Comparison of ENCODE assay signal across 8 cellular contexts in the genomic region with DNA sequence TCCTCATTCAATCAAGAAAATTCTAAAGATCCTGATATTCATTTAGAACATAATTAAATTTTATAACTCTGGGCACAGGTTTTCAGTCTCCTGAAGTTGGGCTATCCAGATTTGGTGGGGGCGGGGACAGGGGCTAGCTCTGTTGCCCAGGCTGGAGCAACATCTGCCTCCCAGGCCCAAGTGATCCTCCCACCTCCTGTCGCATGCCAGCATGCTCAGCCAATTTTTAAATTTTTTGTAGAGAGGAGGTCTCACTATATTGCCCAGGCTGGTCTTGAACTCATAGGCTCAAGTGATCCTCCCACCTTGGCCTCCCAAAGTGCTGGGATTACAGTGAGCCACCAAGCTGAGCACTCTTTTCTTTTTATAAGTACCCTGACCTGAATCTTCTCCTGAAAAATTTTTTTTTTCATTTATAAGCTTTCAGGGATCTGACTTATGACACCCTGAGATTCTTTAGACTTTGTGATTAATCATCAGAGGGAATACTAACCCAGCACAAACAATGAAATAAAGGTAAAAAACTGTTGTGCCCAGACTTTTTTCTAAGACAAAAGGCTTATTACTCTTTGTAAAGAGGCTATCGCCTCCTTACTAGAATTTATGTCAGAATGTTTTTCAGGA.
DNase-seq lines count a peak whose midpoint lies in the region; ATAC-seq and TF ChIP-seq lines count a peak whose summit lies in the region.

No MANE protein-coding gene starts in this region.

- TF ChIP-seq CTCF in gastroesophageal sphincter (IDR thresholded peaks at IDR 0.05): no peak

- H3K4me3 ChIP-seq in HUES48 (ENCODE audit: low read depth, low read length) (no peak overlapping the region), gastroesophageal sphincter (no peak overlapping the region)

- H3K4me3 Mint-ChIP-seq in stimulated activated naive B cell treated with anti-CD40 and anti-IgM and Interleukin-4, amounts not matched to agents 10 μg/mL and 1 μg/mL and 100 μg/mL, for 72 hours: peak overlapping the region; percentile 50 to 60

- no peaks in the 10 kb centered on the region for H3K27me3 Mint-ChIP-seq in stimulated activated naive B cell treated with anti-CD40 and anti-IgM and Interleukin-4, amounts not matched to agents 10 μg/mL and 1 μg/mL and 100 μg/mL, for 72 hours

- peak overlapping the region; percentile 67 for H3K27ac ChIP-seq in HUES48 (ENCODE audit: low read depth, low read length)
- peak overlapping the region; percentile 57 to 84 (median 80) for H3K27ac ChIP-seq in gastroesophageal sphincter

- WGBS in gastroesophageal sphincter (ENCODE audit: low coverage in 1 of 2), 2 donors: 69 to 100% methylated on average over 1 to 3 of the region's 3 CpGs

- H3K36me3 Mint-ChIP-seq in stimulated activated naive B cell treated with anti-CD40 and anti-IgM and Interleukin-4, amounts not matched to agents 10 μg/mL and 1 μg/mL and 100 μg/mL, for 72 hours: peaks cover 2 to 33% of the 10 kb centered on the region in 2 donors

- peaks cover 38 to 81% of the 10 kb centered on the region in 2 donors for H3K4me1 Mint-ChIP-seq in stimulated activated naive B cell treated with anti-CD40 and anti-IgM and Interleukin-4, amounts not matched to agents 10 μg/mL and 1 μg/mL and 100 μg/mL, for 72 hours

- peak; percentile 73 for DNase-seq in activated CD4-positive, alpha-beta T cell treated with anti-CD3 and anti-CD28 coated beads for 48 hours
- no peak for DNase-seq in stimulated activated naive B cell treated with anti-CD40 and anti-IgM and Interleukin-4, amounts not matched to agents 10 μg/mL and 1 μg/mL and 100 μg/mL, for 72 hours
- DNase-seq in NCI-H187 treated with DMSO at 0.1 percent for 48 hours (lab: John Stamatoyannopoulos, UW) (no peak), activated gamma-delta T cell (lab: John Stamatoyannopoulos, UW) (no peak), NCI-H1092 (lab: John Stamatoyannopoulos, UW) (no peak)

- no peaks in the 10 kb centered on the region for H3K9me3 ChIP-seq in HUES48 (ENCODE audit: control insufficient read depth, insufficient read depth, low read length)
- no peaks in the 10 kb centered on the region for H3K9me3 ChIP-seq in gastroesophageal sphincter

- H3K27me3 ChIP-seq in HUES48 (ENCODE audit: control insufficient read depth, insufficient read depth, low read length) (no peaks in the 10 kb centered on the region), gastroesophageal sphincter (no peaks in the 10 kb centered on the region)

- no peak for ATAC-seq in gastroesophageal sphincter
- ATAC-seq in stimulated activated naive B cell treated with anti-CD40 and anti-IgM and Interleukin-4, amounts not matched to agents 10 μg/mL and 1 μg/mL and 100 μg/mL, for 72 hours (replicated peaks): no peak
- no peak for ATAC-seq in activated CD4-positive, CD25-positive, alpha-beta regulatory T cell treated with anti-CD3 and anti-CD28 coated beads, Interleukin-2, amount 50 U/mL, for 24 hours

- TF ChIP-seq POLR2A in gastroesophageal sphincter (IDR thresholded peaks at IDR 0.05): no peak

- no peaks in the 10 kb centered on the region for H3K9me3 Mint-ChIP-seq in stimulated activated naive B cell treated with anti-CD40 and anti-IgM and Interleukin-4, amounts not matched to agents 10 μg/mL and 1 μg/mL and 100 μg/mL, for 72 hours

- H3K4me1 ChIP-seq in HUES48 (ENCODE audit: control insufficient read depth, insufficient read depth, low read length) (peaks cover 37% of the 10 kb centered on the region), gastroesophageal sphincter (peaks cover 17 to 67% (median 19%) of the 10 kb centered on the region in 3 donors)

- H3K9ac ChIP-seq in HUES48 (ENCODE audit: low read depth, low read length): no peak overlapping the region

- H3K27ac Mint-ChIP-seq in stimulated activated naive B cell treated with anti-CD40 and anti-IgM and Interleukin-4, amounts not matched to agents 10 μg/mL and 1 μg/mL and 100 μg/mL, for 72 hours: peak overlapping the region; percentile 97

- H3K36me3 ChIP-seq in HUES48 (ENCODE audit: control insufficient read depth, insufficient read depth, low read length) (no peaks in the 10 kb centered on the region), gastroesophageal sphincter (no peaks in the 10 kb centered on the region)

- no peak for TF ChIP-seq EP300 in gastroesophageal sphincter (IDR thresholded peaks at IDR 0.05)
